ENCODE assay signal across 9 cellular contexts in genomic region chr15:90620379-90621134, GRCh38.
DNase-seq lines count a peak whose midpoint lies in the region; ATAC-seq, FAIRE-seq and TF ChIP-seq lines count a peak whose summit lies in the region.
"Had no signal": no experiment of that assay in that cellular context is flagged by ENCODE, and none has a peak within 500 bp of the region (broad histone marks: within the 10 kb centered on the region; RNA-seq: fewer than 3 reads in every experiment).

No MANE protein-coding gene starts in this region.

- H3K9me3 Mint-ChIP-seq in stimulated activated naive B cell treated with anti-CD40 and anti-IgM and Interleukin-4, amounts not matched to agents 10 μg/mL and 1 μg/mL and 100 μg/mL, for 72 hours, result no peaks in the 10 kb centered on the region

- TF ChIP-seq EP300 in HepG2 (IDR thresholded peaks at IDR 0.05; ENCODE audit: low read depth in 2 of 2, low read length in 2 of 2) (no peak), HepG2 (CRISPR knock-in tag; IDR thresholded peaks at IDR 0.05; ENCODE audit: borderline replicate concordance) (no peak)

- BruUV-seq in HepG2 (replicated peaks; lab: Mats Ljungman, UMichigan), result no TSS peak

- H3K4me3 Mint-ChIP-seq in stimulated activated naive B cell treated with anti-CD40 and anti-IgM and Interleukin-4, amounts not matched to agents 10 μg/mL and 1 μg/mL and 100 μg/mL, for 72 hours, result peak overlapping the region in 1 of 2 donors; percentile 46

- peaks cover 0 to 29% (median 5%) of the 10 kb centered on the region in 4 donors for H3K36me3 ChIP-seq in right lobe of liver
- peaks cover 1 to 2% of the 10 kb centered on the region in 2 experiments; a peak in 2 of 5 replicates for H3K36me3 ChIP-seq in HepG2 (replicated peaks in 1 of 2; ENCODE audit: control insufficient read depth in 1 of 2, insufficient read depth in 2 of 2, low read length in 2 of 2)
- H3K36me3 ChIP-seq in smooth muscle cell (ENCODE audit: low read depth), result no peaks in the 10 kb centered on the region

- H3K9ac ChIP-seq in HepG2 (ENCODE audit: insufficient read depth, low read depth, low read length) (no peak overlapping the region), smooth muscle cell (ENCODE audit: low read depth) (no peak overlapping the region)

- H3K4me1 Mint-ChIP-seq in stimulated activated naive B cell treated with anti-CD40 and anti-IgM and Interleukin-4, amounts not matched to agents 10 μg/mL and 1 μg/mL and 100 μg/mL, for 72 hours, result peaks cover 19 to 20% of the 10 kb centered on the region in 2 donors

- DNase-seq in right lobe of liver (no peak), HepG2 (ENCODE audit: low spot score) (no peak), HUDEP-2 (lab: John Stamatoyannopoulos, UW; ENCODE audit: unreplicated experiment in 76 of 76) (peak in 66 of 76 experiments; percentile 8 to 77 (median 43)), activated T-cell treated with anti-CD3 and anti-CD28 coated beads for 48 hours (ENCODE audit: low read depth) (peak; percentile 15), smooth muscle cell (lab: John Stamatoyannopoulos, UW; ENCODE audit: unreplicated experiment) (no peak), NCI-H345 treated with DMSO at 0.1 percent for 48 hours (lab: John Stamatoyannopoulos, UW; ENCODE audit: unreplicated experiment) (no peak)
- DNase-seq in stimulated activated naive B cell treated with anti-CD40 and anti-IgM and Interleukin-4, amounts not matched to agents 10 μg/mL and 1 μg/mL and 100 μg/mL, for 72 hours, result peak; percentile 23
- DNase-seq in effector CD4-positive, alpha-beta T cell, result no peak

- no peaks in the 10 kb centered on the region for H3K27me3 Mint-ChIP-seq in stimulated activated naive B cell treated with anti-CD40 and anti-IgM and Interleukin-4, amounts not matched to agents 10 μg/mL and 1 μg/mL and 100 μg/mL, for 72 hours

- no peak for TF ChIP-seq RAD21 in HepG2 (CRISPR knock-in tag; IDR thresholded peaks at IDR 0.05)

- FAIRE-seq in HepG2 (lab: Jason Lieb, UNC), result no peak

- CTCF ChIA-PET in HepG2 (lab: Yijun Ruan, JAX; ENCODE audit: low intra/inter-chr PET ratio, low total read pairs), result no interaction called here

- no peak overlapping the region for H3K4me3 ChIP-seq in right lobe of liver
- H3K4me3 ChIP-seq in HepG2 (replicated peaks in 1 of 3; ENCODE audit: insufficient read depth in 1 of 3, low read depth in 2 of 3, low read length in 3 of 3), result no peak overlapping the region
- H3K4me3 ChIP-seq in smooth muscle cell, result no peak overlapping the region
- H3K4me3 ChIP-seq: lung had no signal

- H3K27ac Mint-ChIP-seq in stimulated activated naive B cell treated with anti-CD40 and anti-IgM and Interleukin-4, amounts not matched to agents 10 μg/mL and 1 μg/mL and 100 μg/mL, for 72 hours, result peak overlapping the region; percentile 90

- TF ChIP-seq CTCF in right lobe of liver (IDR thresholded peaks at IDR 0.05), result no peak
- TF ChIP-seq CTCF in HepG2 (CRISPR knock-in tag; IDR thresholded peaks at IDR 0.05), result no peak
- no peak for TF ChIP-seq CTCF in smooth muscle cell (IDR thresholded peaks at IDR 0.05; ENCODE audit: borderline replicate concordance, insufficient read depth, poor library complexity, severe bottlenecking)

- H3K27me3 ChIP-seq in right lobe of liver (no peaks in the 10 kb centered on the region), HepG2 (ENCODE audit: control insufficient read depth in 1 of 2, insufficient read depth in 2 of 2, low read length in 2 of 2) (no peaks in the 10 kb centered on the region), smooth muscle cell (ENCODE audit: low read depth) (no peaks in the 10 kb centered on the region)

- H3F3A ChIP-seq in smooth muscle cell (ENCODE audit: low read depth), result no peaks in the 10 kb centered on the region

- no peak overlapping the region for H3K4me2 ChIP-seq in HepG2 (ENCODE audit: low read depth, low read length)
- H3K4me2 ChIP-seq in smooth muscle cell, result no peak overlapping the region

- H3K27ac ChIP-seq in right lobe of liver, result no peak overlapping the region
- H3K27ac ChIP-seq in HepG2 (ENCODE audit: extremely low read length, insufficient read depth, low read length), result no peak overlapping the region
- no peak overlapping the region for H3K27ac ChIP-seq in smooth muscle cell (ENCODE audit: low read depth)

- TF ChIP-seq POLR2A in right lobe of liver (IDR thresholded peaks at IDR 0.05) (no peak), HepG2 (IDR thresholded peaks at IDR 0.05; ENCODE audit: insufficient read depth in 1 of 2, low read depth in 2 of 2, low read length in 2 of 2) (no peak)

- intact Hi-C loops in right lobe of liver (cut with DNase I), result no loop called here
- intact Hi-C loops in HepG2 (cut with micrococcal nuclease; ENCODE audit: unreplicated experiment), result no loop called here

- H3K4me1 ChIP-seq in right lobe of liver (peaks cover 0 to 9% (median 0%) of the 10 kb centered on the region in 4 donors), HepG2 (ENCODE audit: insufficient read depth, low read length) (no peaks in the 10 kb centered on the region), smooth muscle cell (ENCODE audit: low read depth) (no peaks in the 10 kb centered on the region)

- H2AFZ ChIP-seq in HepG2 (ENCODE audit: low read length), result no peak overlapping the region
- H2AFZ ChIP-seq in smooth muscle cell (ENCODE audit: low read depth), result no peak overlapping the region

- ATAC-seq in right lobe of liver (peak; percentile 28 to 50 (median 46)), HepG2 (no peak)
- peak; percentile 95 to 96 for ATAC-seq in stimulated activated naive B cell treated with anti-CD40 and anti-IgM and Interleukin-4, amounts not matched to agents 10 μg/mL and 1 μg/mL and 100 μg/mL, for 72 hours (replicated peaks)

- H3K9me3 ChIP-seq in right lobe of liver (no peaks in the 10 kb centered on the region), HepG2 (ENCODE audit: low read length) (no peaks in the 10 kb centered on the region), smooth muscle cell (replicated peaks; ENCODE audit: low read depth) (no peaks in the 10 kb centered on the region)

- WGBS in right lobe of liver (ENCODE audit: insufficient coverage, low coverage, low lambda C conversion rate, missing lambda C conversion rate), result 90% methylated on average over 4 of the region's 13 CpGs
- WGBS in HepG2 (ENCODE audit: low lambda C conversion rate), result 96% methylated on average over 11 of the region's 13 CpGs
- 94% methylated on average over 13 of the region's 13 CpGs for WGBS in smooth muscle cell (ENCODE audit: low lambda C conversion rate)

- POLR2A ChIA-PET in HepG2 (lab: Yijun Ruan, JAX), result no interaction called here

- H3K36me3 Mint-ChIP-seq in stimulated activated naive B cell treated with anti-CD40 and anti-IgM and Interleukin-4, amounts not matched to agents 10 μg/mL and 1 μg/mL and 100 μg/mL, for 72 hours, result peaks cover 18 to 24% of the 10 kb centered on the region in 2 donors

- H4K20me1 ChIP-seq in HepG2 (ENCODE audit: insufficient read depth, low read length) (no peaks in the 10 kb centered on the region), smooth muscle cell (ENCODE audit: low read depth) (no peaks in the 10 kb centered on the region)

- H3K79me2 ChIP-seq in HepG2 (ENCODE audit: insufficient read depth, low read length) (no peaks in the 10 kb centered on the region), smooth muscle cell (ENCODE audit: low read depth) (no peaks in the 10 kb centered on the region)

- in situ Hi-C loops in HepG2 (cut with HindIII; ENCODE audit: extremely low pct_ligation_motif_present, low pct_unique_long_range_greater_than_20kb), result no loop called here

TF ChIP-seq in HepG2, 621 proteins besides CTCF, POLR2A, EP300 and RAD21 (continues in another document):
- TF ChIP-seq HNRNPL (IDR thresholded peaks at IDR 0.05; ENCODE audit: low read depth, low read length) (no peak), ZNF720 (CRISPR knock-in tag; IDR thresholded peaks at IDR 0.05) (no peak), BHLHE40 (IDR thresholded peaks at IDR 0.05; ENCODE audit: low read length) (no peak), TERF1 (CRISPR knock-in tag; IDR thresholded peaks at IDR 0.05) (no peak), ZNF431 (CRISPR knock-in tag; IDR thresholded peaks at IDR 0.05; ENCODE audit: borderline replicate concordance, low read depth) (no peak), ZBTB4 (CRISPR knock-in tag; IDR thresholded peaks at IDR 0.05; ENCODE audit: borderline replicate concordance) (no peak), SKI (IDR thresholded peaks at IDR 0.05; ENCODE audit: partially characterized antibody) (no peak), ZNF75D (CRISPR knock-in tag; IDR thresholded peaks at IDR 0.05; ENCODE audit: borderline replicate concordance) (no peak), TBL1XR1 (IDR thresholded peaks at IDR 0.05; ENCODE audit: borderline replicate concordance, low read length, partially characterized antibody) (no peak), EED (CRISPR knock-in tag; IDR thresholded peaks at IDR 0.05) (no peak)

Comparison
In these comparisons a context has a peak if more than half of its experiments do, and no peak if none do; other contexts are left out.
1. DNase-seq: peak in HUDEP-2 (66 of 76), activated T-cell treated with anti-CD3 and anti-CD28 coated beads for 48 hours (single experiment) and stimulated activated naive B cell treated with anti-CD40 and anti-IgM and Interleukin-4, amounts not matched to agents 10 μg/mL and 1 μg/mL and 100 μg/mL, for 72 hours (single experiment); none in right lobe of liver (0 of 3), HepG2 (single experiment), smooth muscle cell (single experiment), effector CD4-positive, alpha-beta T cell (single experiment) and NCI-H345 treated with DMSO at 0.1 percent for 48 hours (single experiment).